Comparison of ENCODE assay signal across 12 cellular contexts in the genomic region with DNA sequence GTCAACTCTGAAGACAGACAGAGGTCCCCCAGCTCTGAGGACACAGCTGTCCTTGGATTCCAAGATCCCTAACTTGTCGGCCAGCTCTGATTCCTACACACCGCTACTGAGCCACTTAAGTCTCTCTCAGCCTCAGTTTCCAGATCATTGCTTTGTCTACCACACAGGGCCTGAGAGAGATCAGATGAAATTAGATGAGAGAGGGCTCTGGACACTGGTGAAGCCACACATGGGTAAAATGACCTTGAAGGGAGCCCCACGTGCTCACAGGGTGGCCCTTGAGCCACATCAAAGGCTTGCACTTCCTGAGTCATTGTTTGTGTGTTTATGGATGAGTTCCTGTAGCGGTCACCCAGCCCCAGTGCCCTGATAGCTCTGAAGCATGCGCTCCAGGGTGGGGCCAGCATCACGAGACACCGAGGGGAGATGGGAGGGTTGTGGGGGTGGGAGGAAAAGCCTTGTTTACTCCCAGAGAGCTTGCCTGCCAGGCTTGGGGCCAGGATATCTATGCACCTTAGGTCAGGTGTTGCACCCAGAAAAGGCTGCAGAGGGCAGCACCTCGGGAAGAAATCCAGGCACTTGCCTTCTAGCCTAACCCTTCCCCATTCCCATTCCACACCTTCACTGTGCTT.
A peak's percentile ranks its signal among the peaks of the same experiment; 100 is the strongest.
DNase-seq lines count a peak whose midpoint lies in the region; ATAC-seq and TF ChIP-seq lines count a peak whose summit lies in the region.
"Had no signal": no experiment of that assay in that cellular context is flagged by ENCODE, and none has a peak within 500 bp of the region (broad histone marks: within the 10 kb centered on the region; RNA-seq: fewer than 3 reads in every experiment).

No MANE protein-coding gene starts in this region.

- ATAC-seq in HG02678 (IDR thresholded peaks at IDR 0.05; ENCODE audit: unreplicated experiment) = no peak

- H3K36me3 ChIP-seq in HAP-1 (replicated peaks) = no peaks in the 10 kb centered on the region

- no peaks in the 10 kb centered on the region for H3K4me1 ChIP-seq in HAP-1

- TF ChIP-seq CTCF in AG09309 (IDR thresholded peaks at IDR 0.05; ENCODE audit: control insufficient read depth, insufficient read depth, low read depth, low read length, missing control alignments) = peak; percentile 9

- DNase-seq in AG09309 (ENCODE audit: low read depth) (no peak), HAP-1 (ENCODE audit: low spot score in 2 of 2) (peak; percentile 10 to 27), SW480 (ENCODE audit: low spot score) (peak; percentile 99), iPS-NIHi7 (ENCODE audit: extremely low spot score) (peak; percentile 87), COLO668 (lab: John Stamatoyannopoulos, UW; ENCODE audit: unreplicated experiment) (no peak), cerebellar nuclear complex (lab: John Stamatoyannopoulos, UW) (no peak), Ammon's horn (ENCODE audit: low spot score) (no peak)
- DNase-seq: activated gamma-delta T cell, midbrain, NCI-H1436, T-helper 2 cell had no signal

- H3K4me3 ChIP-seq in AG09309 (ENCODE audit: control insufficient read depth, low read depth, low read length) (no peak overlapping the region), HAP-1 (no peak overlapping the region)

- no peaks in the 10 kb centered on the region for H3K27me3 ChIP-seq in HAP-1 (ENCODE audit: low read depth)

- in situ Hi-C loops in HAP-1 (cut with MboI; ENCODE audit: low sequenced_read_pairs) = no loop called here

- no peaks in the 10 kb centered on the region for H3K9me3 ChIP-seq in HAP-1

Comparison
In these comparisons a context has a peak if more than half of its experiments do, and no peak if none do; other contexts are left out.
1. DNase-seq: peak in HAP-1 (2 of 2), SW480 (single experiment) and iPS-NIHi7 (single experiment); none in AG09309 (single experiment), COLO668 (single experiment), cerebellar nuclear complex (0 of 2) and Ammon's horn (single experiment).